ENCODE assay signal across 31 cellular contexts in the genomic region with DNA sequence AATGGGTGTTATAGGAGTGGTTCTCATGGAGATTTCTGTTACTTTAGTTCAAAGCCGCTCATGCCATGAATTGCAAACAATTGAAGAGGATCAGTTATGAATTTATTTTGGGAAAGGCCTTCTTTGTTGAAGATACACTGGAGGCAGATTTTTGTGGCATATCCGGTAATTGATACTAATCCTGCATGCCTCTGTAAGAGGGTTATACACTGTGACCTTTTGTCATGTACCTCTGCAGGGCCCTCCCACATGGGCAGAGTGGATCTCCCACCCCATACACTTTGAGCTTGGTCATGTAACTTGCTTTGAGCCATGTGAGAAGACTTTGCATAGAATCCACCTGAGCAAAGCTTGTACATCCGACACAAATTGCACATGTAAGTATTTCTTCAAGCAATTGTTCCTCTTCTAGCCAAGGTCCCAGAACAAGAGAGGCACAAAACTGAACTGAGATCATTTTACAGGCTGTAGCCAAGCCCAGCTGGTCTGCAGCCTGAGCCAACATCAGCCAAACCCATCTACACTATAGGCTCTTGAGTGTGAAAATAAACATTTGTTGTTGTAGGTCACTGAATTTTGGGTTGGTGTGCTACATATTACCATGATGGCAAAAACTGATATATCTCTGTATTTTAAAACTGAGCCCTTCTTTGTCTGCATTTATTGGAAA.
DNase-seq lines count a peak whose midpoint lies in the region; ATAC-seq, FAIRE-seq and TF ChIP-seq lines count a peak whose summit lies in the region.
"Had no signal": no experiment of that assay in that cellular context is flagged by ENCODE, and none has a peak within 500 bp of the region (broad histone marks: within the 10 kb centered on the region; RNA-seq: fewer than 3 reads in every experiment).

No MANE protein-coding gene starts in this region.

- peak overlapping the region in 1 of 3 experiments; percentile 2 for H3K4me3 Mint-ChIP-seq in nephron
- H3K4me3 Mint-ChIP-seq: activated CD8-positive, alpha-beta T cell treated with anti-CD3 and anti-CD28 coated beads for 36 hours; activated naive CD8-positive, alpha-beta T cell; CD14-positive monocyte; GM23338; memory B cell; stimulated activated naive CD8-positive, alpha-beta T cell treated with anti-CD3 and anti-CD28 coated beads, Interleukin-15, Interleukin-2, amounts not matched to agents 100 ng/mL and 50 ng/mL, for 24 hours; T-helper 17 cell had no signal

- in situ Hi-C loops in HAP-1 (cut with MboI; ENCODE audit: low sequenced_read_pairs) (no loop called here), GM12878 (cut with MboI) (no loop called here), GM13977 (cut with MboI; ENCODE audit: low pct_unique_long_range_greater_than_20kb, low sequenced_read_pairs, unreplicated experiment) (no loop called here)

- ATAC-seq in GM12878 = no peak
- ATAC-seq in GM18517 (IDR thresholded peaks at IDR 0.05; ENCODE audit: unreplicated experiment) = no peak
- no peak for ATAC-seq in HG02884 (IDR thresholded peaks at IDR 0.05; ENCODE audit: unreplicated experiment)
- ATAC-seq: activated CD8-positive, alpha-beta T cell treated with anti-CD3 and anti-CD28 coated beads for 36 hours; GM23338; left colon; SK-N-SH treated with all-trans-retinoic acid at 6 μM for 48 hours; T-helper 17 cell had no signal

- peaks cover 4% of the 10 kb centered on the region; the same call in 1 of the 2 replicates for H3K27me3 ChIP-seq in HAP-1 (ENCODE audit: low read depth)
- no peaks in the 10 kb centered on the region for H3K27me3 ChIP-seq in GM12878 (replicated peaks in 1 of 2; ENCODE audit: control insufficient read depth in 2 of 2, insufficient read depth in 2 of 2, low read length in 1 of 2)
- H3K27me3 ChIP-seq: cardiac muscle cell, esophagus muscularis mucosa, thyroid gland had no signal

- peak overlapping the region; percentile 2 to 48 (median 41) for H3K27ac Mint-ChIP-seq in nephron
- H3K27ac Mint-ChIP-seq: activated CD8-positive, alpha-beta T cell treated with anti-CD3 and anti-CD28 coated beads for 36 hours; activated naive CD8-positive, alpha-beta T cell; CD14-positive monocyte; GM23338; memory B cell; stimulated activated naive CD8-positive, alpha-beta T cell treated with anti-CD3 and anti-CD28 coated beads, Interleukin-15, Interleukin-2, amounts not matched to agents 100 ng/mL and 50 ng/mL, for 24 hours; T-helper 17 cell had no signal

- FAIRE-seq in GM12878 (lab: Jason Lieb, UNC) (no peak), kidney (lab: Jason Lieb, UNC) (no peak)
- FAIRE-seq: GM12891 had no signal

- peaks cover 60% of the 10 kb centered on the region for H3K4me1 Mint-ChIP-seq in nephron
- H3K4me1 Mint-ChIP-seq: CD14-positive monocyte, T-helper 17 cell had no signal

- TF ChIP-seq CTCF in GM12878 (IDR thresholded peaks at IDR 0.05 in 2 of 3, conservative IDR thresholded peaks at IDR 0.05 in 1 of 3; ENCODE audit: control insufficient read depth in 2 of 3, extremely low read depth in 1 of 3, insufficient read depth in 1 of 3, low read depth in 3 of 3, low read length in 3 of 3) (no peak), nephron (IDR thresholded peaks at IDR 0.05; ENCODE audit: unreplicated experiment in 3 of 3) (no peak), kidney (IDR thresholded peaks at IDR 0.05; ENCODE audit: borderline replicate concordance, extremely low read depth, insufficient read depth) (no peak), GM13977 (IDR thresholded peaks at IDR 0.05; ENCODE audit: extremely low read depth, insufficient read depth, missing control alignments) (no peak)

- TF ChIP-seq EP300 in GM12878 (IDR thresholded peaks at IDR 0.05; ENCODE audit: borderline replicate concordance in 1 of 2, control insufficient read depth in 1 of 2, low read depth in 2 of 2, low read length in 2 of 2) = no peak

- H3K4me1 ChIP-seq in HAP-1 (peaks cover 35% of the 10 kb centered on the region), GM12878 (ENCODE audit: control insufficient read depth, insufficient read depth, low read length) (peaks cover 13% of the 10 kb centered on the region), kidney (ENCODE audit: control insufficient read depth in 1 of 2, insufficient read depth in 1 of 2, low read depth in 1 of 2, low read length in 2 of 2) (no peaks in the 10 kb centered on the region)
- H3K4me1 ChIP-seq: thyroid gland had no signal

- H3K4me2 ChIP-seq in GM12878 (ENCODE audit: control insufficient read depth, insufficient read depth) = no peak overlapping the region

- SMC1A ChIA-PET in GM12878 (lab: Charles Lee; ENCODE audit: uncharacterized antibody, unreplicated experiment) = interaction anchor here (1.4 kb wide), 1 partner anchor 25 kb away, joined by 3 read pairs; no protein-coding TSS in a partner anchor

- H3K36me3 Mint-ChIP-seq in nephron (ENCODE audit: low read depth) = no peaks in the 10 kb centered on the region
- H3K36me3 Mint-ChIP-seq: activated naive CD8-positive, alpha-beta T cell; CD14-positive monocyte; memory B cell had no signal

- peaks cover 3% of the 10 kb centered on the region for H3K9me3 Mint-ChIP-seq in nephron
- H3K9me3 Mint-ChIP-seq: GM23338; memory B cell; stimulated activated naive CD8-positive, alpha-beta T cell treated with anti-CD3 and anti-CD28 coated beads, Interleukin-15, Interleukin-2, amounts not matched to agents 100 ng/mL and 50 ng/mL, for 24 hours had no signal

- no peak for TF ChIP-seq POLR2A in GM12878 (IDR thresholded peaks at IDR 0.05; ENCODE audit: low read depth, low read length)

- H3K27ac ChIP-seq in GM12878 (ENCODE audit: control insufficient read depth, insufficient read depth) (no peak overlapping the region), kidney (ENCODE audit: low read depth in 2 of 2, low read length in 2 of 2) (no peak overlapping the region)
- H3K27ac ChIP-seq: cardiac muscle cell, coronary artery, esophagus muscularis mucosa, thyroid gland had no signal

- DNase-seq in HAP-1 (ENCODE audit: low spot score in 2 of 2) (peak; percentile 67 to 81), NCI-H2171 treated with DMSO at 0.1 percent for 48 hours (lab: John Stamatoyannopoulos, UW) (peak; percentile 84), GM12878 (ENCODE audit: low read depth, low spot score) (no peak), kidney (no peak), GM13977 (ENCODE audit: low spot score) (no peak)
- DNase-seq: activated CD4-positive, alpha-beta T cell treated with anti-CD3 and anti-CD28 coated beads for 1 hour; activated CD8-positive, alpha-beta T cell treated with anti-CD3 and anti-CD28 coated beads for 36 hours; activated T-cell treated with anti-CD3 and anti-CD28 coated beads for 4 hours; aorta; EL; foreskin melanocyte; left colon; NCI-H1105; NCI-H2081 treated with DMSO at 0.1 percent for 48 hours; NCI-H774; OCI-M1; T-helper 17 cell; thyroid gland had no signal

- TF ChIP-seq RAD21 in GM12878 (IDR thresholded peaks at IDR 0.05; ENCODE audit: insufficient read depth, low read depth, low read length) = no peak

- CTCF ChIA-PET in GM12878 (lab: Yijun Ruan, JAX) = no interaction called here

- 56% methylated on average over 3 of the region's 3 CpGs for WGBS in GM12878 (ENCODE audit: insufficient coverage, insufficient replicate concordance, low lambda C conversion rate, missing lambda C conversion rate)

- POLR2A ChIA-PET in GM12878 (lab: Charles Lee) = no interaction called here

- H3K9me3 ChIP-seq in HAP-1 = no peaks in the 10 kb centered on the region
- H3K9me3 ChIP-seq in GM12878 (replicated peaks; ENCODE audit: control insufficient read depth, insufficient read depth, low read length) = no peaks in the 10 kb centered on the region
- H3K9me3 ChIP-seq in kidney (ENCODE audit: control insufficient read depth in 1 of 2, low read length in 2 of 2) = no peaks in the 10 kb centered on the region
- H3K9me3 ChIP-seq: esophagus muscularis mucosa, thyroid gland had no signal

- no peaks in the 10 kb centered on the region for H3K27me3 Mint-ChIP-seq in nephron (ENCODE audit: low read depth)
- H3K27me3 Mint-ChIP-seq: memory B cell had no signal

- H4K20me1 ChIP-seq in GM12878 (ENCODE audit: control insufficient read depth, insufficient read depth) = no peaks in the 10 kb centered on the region

- H3K79me2 ChIP-seq in GM12878 (ENCODE audit: control insufficient read depth, insufficient read depth, low read length) = no peaks in the 10 kb centered on the region

- H3K9ac ChIP-seq in GM12878 (ENCODE audit: control insufficient read depth, insufficient read depth, low read length) = no peak overlapping the region
- no peak overlapping the region for H3K9ac ChIP-seq in kidney (ENCODE audit: low read length in 2 of 2)

- BruUV-seq in GM12878 (replicated peaks; lab: Mats Ljungman, UMichigan) = no TSS peak

- intact Hi-C loops in GM12878 (cut with micrococcal nuclease; ENCODE audit: unreplicated experiment) (no loop called here), kidney (cut with DNase I) (no loop called here)

- H3K4me3 ChIP-seq in HAP-1 (no peak overlapping the region), GM12878 (no peak overlapping the region), kidney (ENCODE audit: low read length in 2 of 2) (no peak overlapping the region)
- H3K4me3 ChIP-seq: cardiac muscle cell, coronary artery, esophagus muscularis mucosa, GM23338, thyroid gland had no signal

- H3K36me3 ChIP-seq in HAP-1 (replicated peaks) = no peaks in the 10 kb centered on the region
- no peaks in the 10 kb centered on the region for H3K36me3 ChIP-seq in GM12878 (ENCODE audit: control insufficient read depth in 2 of 2, insufficient read depth in 2 of 2, low read length in 1 of 2)
- no peaks in the 10 kb centered on the region for H3K36me3 ChIP-seq in kidney (ENCODE audit: control insufficient read depth in 1 of 2, insufficient read depth in 2 of 2, low read length in 2 of 2)
- H3K36me3 ChIP-seq: cardiac muscle cell, esophagus muscularis mucosa, thyroid gland had no signal

- no peak overlapping the region for H2AFZ ChIP-seq in GM12878 (ENCODE audit: control insufficient read depth, low read depth, low read length)

- RAD21 ChIA-PET in GM12878 (lab: Charles Lee; ENCODE audit: unreplicated experiment) = no interaction called here

TF ChIP-seq in GM12878, 131 proteins besides CTCF, POLR2A, EP300 and RAD21:
- no peak for TF ChIP-seq ZNF207 (IDR thresholded peaks at IDR 0.05; ENCODE audit: borderline replicate concordance)
- TF ChIP-seq, protein P1, sequence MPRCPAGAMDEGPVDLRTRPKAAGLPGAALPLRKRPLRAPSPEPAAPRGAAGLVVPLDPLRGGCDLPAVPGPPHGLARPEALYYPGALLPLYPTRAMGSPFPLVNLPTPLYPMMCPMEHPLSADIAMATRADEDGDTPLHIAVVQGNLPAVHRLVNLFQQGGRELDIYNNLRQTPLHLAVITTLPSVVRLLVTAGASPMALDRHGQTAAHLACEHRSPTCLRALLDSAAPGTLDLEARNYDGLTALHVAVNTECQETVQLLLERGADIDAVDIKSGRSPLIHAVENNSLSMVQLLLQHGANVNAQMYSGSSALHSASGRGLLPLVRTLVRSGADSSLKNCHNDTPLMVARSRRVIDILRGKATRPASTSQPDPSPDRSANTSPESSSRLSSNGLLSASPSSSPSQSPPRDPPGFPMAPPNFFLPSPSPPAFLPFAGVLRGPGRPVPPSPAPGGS (IDR thresholded peaks at IDR 0.05; ENCODE audit: borderline replicate concordance, insufficient read depth, low read depth, low read length, poor library complexity, severe bottlenecking) = peak; percentile 53

Comparison
In these comparisons a context has a peak if more than half of its experiments do, and no peak if none do; other contexts are left out.
1. DNase-seq: peak in HAP-1 (2 of 2) and NCI-H2171 treated with DMSO at 0.1 percent for 48 hours (single experiment); none in GM12878 (single experiment), kidney (single experiment) and GM13977 (single experiment).